ENCODE assay signal across 19 cellular contexts in genomic region chr17:15278381-15278780, GRCh38. TPM values are rescaled to one million over a fixed set of nuclear protein-coding genes. Genes with fewer than 3 reads are reported as not detected.
DNase-seq lines count a peak whose midpoint lies in the region; ATAC-seq, FAIRE-seq and TF ChIP-seq lines count a peak whose summit lies in the region.
"Had no signal": no experiment of that assay in that cellular context is flagged by ENCODE, and none has a peak within 500 bp of the region (broad histone marks: within the 10 kb centered on the region; RNA-seq: fewer than 3 reads in every experiment).

No MANE protein-coding gene starts in this region.

- H3K4me3 Mint-ChIP-seq in chondrocyte (ENCODE audit: unreplicated experiment) = peak overlapping the region; percentile 54
- H3K4me3 Mint-ChIP-seq: activated CD4-positive, alpha-beta memory T cell treated with anti-CD3 and anti-CD28 coated beads, Interleukin-2, amount 10 ng/mL, durations not matched to agents 7 days and 5 days; immature natural killer cell; mesothelial cell of epicardium had no signal

- FAIRE-seq in HTR-8/SVneo (lab: Jason Lieb, UNC) (peak; percentile 64), H54 (lab: Jason Lieb, UNC) (no peak)
- FAIRE-seq: pancreas had no signal

- H3K27ac ChIP-seq in muscle layer of duodenum (ENCODE audit: low read length) = peak overlapping the region; percentile 4
- H3K27ac ChIP-seq in tibial nerve = peak overlapping the region in 3 of 4 donors; percentile 2 to 82 (median 49)
- H3K27ac ChIP-seq: C4-2B, pancreas had no signal

- peak overlapping the region; percentile 22 for H3K27ac Mint-ChIP-seq in chondrocyte (ENCODE audit: unreplicated experiment)
- H3K27ac Mint-ChIP-seq: activated CD4-positive, alpha-beta memory T cell treated with anti-CD3 and anti-CD28 coated beads, Interleukin-2, amount 10 ng/mL, durations not matched to agents 7 days and 5 days; immature natural killer cell; mesothelial cell of epicardium had no signal

- no peaks in the 10 kb centered on the region for H3K27me3 ChIP-seq in muscle layer of duodenum (ENCODE audit: low read depth, low read length)
- no peaks in the 10 kb centered on the region for H3K27me3 ChIP-seq in tibial nerve
- H3K27me3 ChIP-seq: pancreas had no signal

- TF ChIP-seq EP300 in tibial nerve (IDR thresholded peaks at IDR 0.05) = no peak

- 13 to 29% methylated on average over 6 of the region's 6 CpGs for WGBS in tibial nerve, 2 donors

- H3K4me3 ChIP-seq in muscle layer of duodenum (ENCODE audit: low read depth in 1 of 2, low read length in 2 of 2) = peak overlapping the region in 1 of 2 donors; percentile 15
- H3K4me3 ChIP-seq in tibial nerve = peak overlapping the region in 2 of 4 donors; percentile 17 to 27
- H3K4me3 ChIP-seq: pancreas had no signal

- ATAC-seq in esophagus mucosa = no peak
- ATAC-seq: pancreas had no signal

- H3K27me3 Mint-ChIP-seq in chondrocyte (ENCODE audit: low read depth) = no peaks in the 10 kb centered on the region

- no peaks in the 10 kb centered on the region for H3K36me3 Mint-ChIP-seq in chondrocyte (ENCODE audit: low read depth)
- H3K36me3 Mint-ChIP-seq: immature natural killer cell, mesothelial cell of epicardium had no signal

- TF ChIP-seq CTCF in chondrocyte (IDR thresholded peaks at IDR 0.05) = no peak
- TF ChIP-seq CTCF in tibial nerve (IDR thresholded peaks at IDR 0.05) = no peak

- peaks cover 25% of the 10 kb centered on the region for H3K4me1 Mint-ChIP-seq in chondrocyte (ENCODE audit: low read depth)
- H3K4me1 Mint-ChIP-seq: activated CD4-positive, alpha-beta memory T cell treated with anti-CD3 and anti-CD28 coated beads, Interleukin-2, amount 10 ng/mL, durations not matched to agents 7 days and 5 days; immature natural killer cell had no signal

- H3K9me3 ChIP-seq in muscle layer of duodenum (ENCODE audit: control insufficient read depth in 1 of 2, low read length in 2 of 2) (no peaks in the 10 kb centered on the region), tibial nerve (peaks cover 0 to 4% (median 0%) of the 10 kb centered on the region in 4 donors)
- H3K9me3 ChIP-seq: pancreas had no signal

- TF ChIP-seq POLR2A in tibial nerve (IDR thresholded peaks at IDR 0.05) = no peak
- TF ChIP-seq POLR2A in H54 (IDR thresholded peaks at IDR 0.05; ENCODE audit: low read depth, low read length) = no peak

- H3K9me3 Mint-ChIP-seq in chondrocyte (ENCODE audit: low read depth) = peaks cover 2% of the 10 kb centered on the region
- H3K9me3 Mint-ChIP-seq: immature natural killer cell had no signal

- H3K36me3 ChIP-seq in muscle layer of duodenum (ENCODE audit: control insufficient read depth in 1 of 2, insufficient read depth in 2 of 2, low read length in 2 of 2) (peaks cover 0 to 3% of the 10 kb centered on the region in 2 donors), tibial nerve (no peaks in the 10 kb centered on the region)
- H3K36me3 ChIP-seq: pancreas had no signal

- DNase-seq in HTR-8/SVneo (ENCODE audit: insufficient read length, low spot score) (no peak), chondrocyte (ENCODE audit: low spot score) (no peak), tibial nerve (ENCODE audit: low spot score in 2 of 2) (no peak), dedifferentiated amniotic fluid mesenchymal stem cell (ENCODE audit: extremely low spot score) (no peak), H54 (ENCODE audit: insufficient read length, low spot score) (no peak)
- DNase-seq: activated CD4-positive, alpha-beta memory T cell treated with anti-CD3 and anti-CD28 coated beads, Interleukin-2, amount 10 ng/mL, durations not matched to agents 7 days and 5 days; activated T-cell treated with anti-CD3 and anti-CD28 coated beads, Interleukin-2, amount 50 U/mL, for 48 hours; cerebellar nuclear complex; DMS79; immature natural killer cell; NCI-H2029 treated with DMSO at 0.1 percent for 48 hours; NCI-H526; pancreas; stimulated activated CD4-positive, alpha-beta T cell treated with anti-CD3 and anti-CD28 coated beads, Interleukin-15, amount 100 ng/mL, for 24 hours had no signal

- no peaks in the 10 kb centered on the region for H3K4me1 ChIP-seq in muscle layer of duodenum (ENCODE audit: control insufficient read depth in 1 of 2, insufficient read depth in 2 of 2, low read length in 2 of 2)
- peaks cover 0 to 9% (median 3%) of the 10 kb centered on the region in 4 donors for H3K4me1 ChIP-seq in tibial nerve
- H3K4me1 ChIP-seq: pancreas had no signal

RNA-seq across cellular contexts. Expression of gene PMP22, which starts 13.3 kb away (rescaled TPM):
- total RNA-seq in chondrocyte (98.3 to 152 TPM (median 147 TPM) in 3 replicates), tibial nerve (1,000 to 10,000 TPM in 3 of 4 donors, 100 to 1,000 TPM in 1; 784 to 3,019 (median 2,270) TPM), esophagus mucosa (6.3 TPM)
- total RNA-seq: activated CD4-positive, alpha-beta memory T cell treated with anti-CD3 and anti-CD28 coated beads, Interleukin-2, amount 10 ng/mL, durations not matched to agents 7 days and 5 days; HT-29 had no signal

Comparison
In these comparisons a context has a peak if more than half of its experiments do, and no peak if none do; other contexts are left out.
1. RNA of gene PMP22, which starts 13.3 kb away (total RNA-seq): 784 to 3,019 TPM in tibial nerve and 98.3 to 152 TPM in chondrocyte; 6.3 TPM in esophagus mucosa (single experiment); every median in the first group is over 10 times any median in the second.